ENCODE assay signal across 15 cellular contexts in genomic region chr12:124278389-124279101, GRCh38. TPM values are rescaled to one million over a fixed set of nuclear protein-coding genes. Genes with fewer than 3 reads are reported as not detected.
DNase-seq lines count a peak whose midpoint lies in the region; ATAC-seq lines count a peak whose summit lies in the region.
"Had no signal": no experiment of that assay in that cellular context is flagged by ENCODE, and none has a peak within 500 bp of the region (broad histone marks: within the 10 kb centered on the region; RNA-seq: fewer than 3 reads in every experiment).

No MANE protein-coding gene starts in this region.

- H3K9ac ChIP-seq in adipocyte (ENCODE audit: low read length): no peak overlapping the region

- peaks cover 3% of the 10 kb centered on the region for H3K4me1 ChIP-seq in adipocyte (ENCODE audit: control insufficient read depth, insufficient read depth, low read length)

- DNase-seq in NCI-H2029 (lab: John Stamatoyannopoulos, UW) (peak; percentile 49), adipocyte (ENCODE audit: low read depth) (peak; percentile 6), left kidney (ENCODE audit: low read depth, low spot score) (peak; percentile 74), substantia nigra (lab: John Stamatoyannopoulos, UW) (peak in 30 of 49 donors; percentile 18 to 60 (median 39)), Right ventricle myocardium superior (no peak), NCI-H226 (no peak)
- no peak for DNase-seq in activated CD8-positive, alpha-beta memory T cell treated with anti-CD3 and anti-CD28 coated beads, Interleukin-2, amount 50 U/mL, for 4 hours
- DNase-seq: effector memory CD8-positive, alpha-beta T cell; gastrocnemius medialis; OCI-M1; right cardiac atrium; stimulated activated naive B cell treated with anti-CD40 and anti-IgM and Interleukin-4, amounts not matched to agents 10 μg/mL and 1 μg/mL and 100 μg/mL, for 72 hours had no signal

- peaks cover 8% of the 10 kb centered on the region for H3K9me3 ChIP-seq in adipocyte (ENCODE audit: control insufficient read depth, low read length)
- H3K9me3 ChIP-seq: gastrocnemius medialis had no signal

- no peak overlapping the region for H3K4me3 ChIP-seq in adipocyte (ENCODE audit: low read length)
- H3K4me3 ChIP-seq: gastrocnemius medialis had no signal

- peaks cover 58% of the 10 kb centered on the region for H3K27me3 ChIP-seq in adipocyte (replicated peaks; ENCODE audit: control insufficient read depth, insufficient read depth, low read length)

- ATAC-seq in Right ventricle myocardium superior (ENCODE audit: poor library complexity): no peak
- ATAC-seq: effector memory CD8-positive, alpha-beta T cell; gastrocnemius medialis had no signal

- H3K27ac ChIP-seq in substantia nigra (ENCODE audit: low read depth, low read length, poor library complexity, severe bottlenecking): peak overlapping the region; percentile 32
- H3K27ac ChIP-seq: gastrocnemius medialis had no signal

- intact Hi-C loops in Right ventricle myocardium superior (cut with DNase I): no loop called here

- H3K36me3 ChIP-seq in adipocyte (ENCODE audit: control insufficient read depth, insufficient read depth, low read length, severe bottlenecking): no peaks in the 10 kb centered on the region
- H3K36me3 ChIP-seq: gastrocnemius medialis had no signal

RNA-seq across cellular contexts. Expression of gene RFLNA, which starts 16.3 kb away (rescaled TPM):
- total RNA-seq in Right ventricle myocardium superior: 0.16 TPM
- total RNA-seq: activated T-helper 2 cell treated with anti-CD3 and anti-CD28 coated beads, Interferon-gamma antibody, Interleukin-2, Interleukin-4, amounts not matched to agents 10 μg/mL and 5 μg/mL and 100 μg/mL, durations not matched to agents 14 hours and 24 hours and 36 hours; H4; T-helper 2 cell treated with Interferon-gamma antibody and Interleukin-4, amounts not matched to agents 100 ng/mL and 5 ng/mL, for 36 hours had no signal

Comparison
In these comparisons a context has a peak if more than half of its experiments do, and no peak if none do; other contexts are left out.
1. DNase-seq: peak in NCI-H2029 (single experiment), adipocyte (single experiment), left kidney (single experiment) and substantia nigra (30 of 49); none in Right ventricle myocardium superior (single experiment), NCI-H226 (single experiment) and activated CD8-positive, alpha-beta memory T cell treated with anti-CD3 and anti-CD28 coated beads, Interleukin-2, amount 50 U/mL, for 4 hours (single experiment).